In the genomic region with DNA sequence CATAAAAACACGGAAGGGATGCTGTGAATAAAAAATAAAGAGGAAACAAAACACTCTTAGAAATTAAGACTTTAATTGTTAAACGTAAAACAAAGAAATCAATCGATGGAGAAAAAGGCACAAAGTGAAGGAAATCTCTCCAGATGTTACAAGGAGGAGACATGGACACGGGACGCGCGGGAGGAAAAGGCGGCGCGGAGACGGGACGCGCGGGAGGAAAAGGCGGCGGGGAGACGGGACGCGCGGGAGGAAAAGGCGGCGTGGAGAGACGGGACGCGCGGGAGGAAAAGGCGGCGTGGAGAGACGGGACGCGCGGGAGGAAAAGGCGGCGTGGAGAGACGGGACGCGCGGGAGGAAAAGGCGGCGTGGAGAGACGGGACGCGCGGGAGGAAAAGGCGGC, we compare ENCODE assay signal across 3 cellular contexts. TPM values are rescaled to one million over a fixed set of nuclear protein-coding genes. Genes with fewer than 3 reads are reported as not detected.
"Had no signal": no experiment of that assay in that cellular context is flagged by ENCODE, and none has a peak within 500 bp of the region (broad histone marks: within the 10 kb centered on the region; RNA-seq: fewer than 3 reads in every experiment).

No MANE protein-coding gene starts in this region.

RNA-seq across cellular contexts. Expression of a gene that starts 17.0 kb away (rescaled TPM):
- total RNA-seq: cerebellum had no signal

RNA-seq across cellular contexts. Expression of a gene that starts 30.8 kb away (rescaled TPM):
- total RNA-seq: mononuclear cell had no signal

RNA-seq across cellular contexts. Expression of a gene that starts 55.5 kb away (rescaled TPM):
- total RNA-seq: gastrocnemius medialis had no signal
